ENCODE assay signal across 8 cellular contexts in genomic region chr18:54357082-54357659, GRCh38. TPM values are rescaled to one million over a fixed set of nuclear protein-coding genes. Genes with fewer than 3 reads are reported as not detected.
DNase-seq lines count a peak whose midpoint lies in the region; ATAC-seq and TF ChIP-seq lines count a peak whose summit lies in the region.

No MANE protein-coding gene starts in this region.

- H3K4me1 ChIP-seq in iPS DF 6.9 (ENCODE audit: control insufficient read depth, insufficient read depth, low read length), result no peaks in the 10 kb centered on the region

- POLR2A ChIA-PET in CD4-positive, alpha-beta T cell (lab: Charles Lee), result interaction anchor here (1.0 to 2.3 kb wide), 5 partner anchors 19 to 134 kb away, joined by 3 to 15 read pairs (median 13); partner anchors contain the start of genes MBD2 and POLI

- ATAC-seq in CD4-positive, alpha-beta T cell (ENCODE audit: poor library complexity), result peak; percentile 15
- ATAC-seq in GM19438 (IDR thresholded peaks at IDR 0.05; ENCODE audit: low read depth, unreplicated experiment), result peak; percentile 39
- peak in 1 of 2 donors; percentile 61 for ATAC-seq in activated naive CD4-positive, alpha-beta T cell treated with anti-CD3 and anti-CD28 coated beads, Interleukin-2, amount 50 U/mL, for 72 hours
- peak; percentile 68 for ATAC-seq in stimulated activated effector memory CD8-positive, alpha-beta T cell treated with anti-CD3 and anti-CD28 coated beads, Interleukin-12 subunit alpha, Interleukin-12 subunit beta, amount 100 ng/mL, for 72 hours

- H3K9me3 Mint-ChIP-seq in CD4-positive, alpha-beta T cell, result no peaks in the 10 kb centered on the region
- H3K9me3 Mint-ChIP-seq in activated naive CD4-positive, alpha-beta T cell treated with anti-CD3 and anti-CD28 coated beads, Interleukin-2, amount 50 U/mL, for 72 hours, result peaks cover 0 to 2% of the 10 kb centered on the region in 2 donors
- H3K9me3 Mint-ChIP-seq in stimulated activated effector memory CD8-positive, alpha-beta T cell treated with anti-CD3 and anti-CD28 coated beads, Interleukin-12 subunit alpha, Interleukin-12 subunit beta, amount 100 ng/mL, for 72 hours, result no peaks in the 10 kb centered on the region

- DNase-seq in CD4-positive, alpha-beta T cell, result no peak
- DNase-seq in HT1080 (ENCODE audit: low read depth), result peak; percentile 1
- no peak for DNase-seq in activated naive CD4-positive, alpha-beta T cell treated with anti-CD3 and anti-CD28 coated beads, Interleukin-2, amount 50 U/mL, for 72 hours (ENCODE audit: low spot score in 2 of 2)
- DNase-seq in iPS DF 6.9 (ENCODE audit: low read depth, low spot score), result no peak
- DNase-seq in stimulated activated effector memory CD8-positive, alpha-beta T cell treated with anti-CD3 and anti-CD28 coated beads, Interleukin-12 subunit alpha, Interleukin-12 subunit beta, amount 100 ng/mL, for 72 hours (ENCODE audit: low spot score in 2 of 2), result peak in 1 of 2 donors; percentile 10
- no peak for DNase-seq in NCI-H1436 treated with DMSO at 0.1 percent for 48 hours (lab: John Stamatoyannopoulos, UW)
- DNase-seq in activated CD4-positive, CD25-positive, alpha-beta regulatory T cell (lab: John Stamatoyannopoulos, UW), result no peak

- H3K27ac ChIP-seq in CD4-positive, alpha-beta T cell (ENCODE audit: low read depth, low read length), result no peak overlapping the region
- H3K27ac ChIP-seq in iPS DF 6.9 (ENCODE audit: low read length), result no peak overlapping the region

- no peak for TF ChIP-seq CTCF in CD4-positive, alpha-beta T cell (IDR thresholded peaks at IDR 0.05)

- H3K27me3 ChIP-seq in CD4-positive, alpha-beta T cell (ENCODE audit: control insufficient read depth, insufficient read depth, low read length), result peaks cover 6% of the 10 kb centered on the region
- no peaks in the 10 kb centered on the region for H3K27me3 ChIP-seq in iPS DF 6.9 (ENCODE audit: control insufficient read depth, insufficient read depth, low read length)

- peak overlapping the region; percentile 83 for H3K27ac Mint-ChIP-seq in CD4-positive, alpha-beta T cell
- peak overlapping the region; percentile 96 to 98 for H3K27ac Mint-ChIP-seq in activated naive CD4-positive, alpha-beta T cell treated with anti-CD3 and anti-CD28 coated beads, Interleukin-2, amount 50 U/mL, for 72 hours
- peak overlapping the region; percentile 98 for H3K27ac Mint-ChIP-seq in stimulated activated effector memory CD8-positive, alpha-beta T cell treated with anti-CD3 and anti-CD28 coated beads, Interleukin-12 subunit alpha, Interleukin-12 subunit beta, amount 100 ng/mL, for 72 hours

- peak overlapping the region; percentile 78; the same call in 1 of the 2 replicates for H3K4me3 ChIP-seq in iPS DF 6.9 (ENCODE audit: low read length)

- no peaks in the 10 kb centered on the region for H3K9me3 ChIP-seq in CD4-positive, alpha-beta T cell (ENCODE audit: control insufficient read depth, low read length)
- no peaks in the 10 kb centered on the region for H3K9me3 ChIP-seq in iPS DF 6.9 (ENCODE audit: control insufficient read depth, insufficient read depth, low read length)

- CTCF ChIA-PET in CD4-positive, alpha-beta T cell (lab: Charles Lee), result interaction anchor here (0.6 to 1.9 kb wide), 6 partner anchors 11 to 134 kb away, joined by 3 to 17 read pairs (median 4); no protein-coding TSS in a partner anchor

- H3K36me3 Mint-ChIP-seq in CD4-positive, alpha-beta T cell (ENCODE audit: low read depth), result peaks cover 16% of the 10 kb centered on the region
- H3K36me3 Mint-ChIP-seq in activated naive CD4-positive, alpha-beta T cell treated with anti-CD3 and anti-CD28 coated beads, Interleukin-2, amount 50 U/mL, for 72 hours, result peaks cover 22 to 28% of the 10 kb centered on the region in 2 donors
- H3K36me3 Mint-ChIP-seq in stimulated activated effector memory CD8-positive, alpha-beta T cell treated with anti-CD3 and anti-CD28 coated beads, Interleukin-12 subunit alpha, Interleukin-12 subunit beta, amount 100 ng/mL, for 72 hours, result peaks cover 21% of the 10 kb centered on the region

- intact Hi-C loops in CD4-positive, alpha-beta T cell (cut with DNase I, micrococcal nuclease), result loop anchor here (1.0 to 2.0 kb wide), 2 partner anchors 132 to 134 kb away; partner anchors contain the start of gene MBD2 (in 1 of the 2)

- no CpG with 5 or more reads among the region's 15 CpGs for WGBS in iPS DF 6.9 (ENCODE audit: insufficient coverage, insufficient read length)

- peaks cover 2% of the 10 kb centered on the region for H3K27me3 Mint-ChIP-seq in CD4-positive, alpha-beta T cell

- peak overlapping the region; percentile 98 for H3K4me3 Mint-ChIP-seq in CD4-positive, alpha-beta T cell
- H3K4me3 Mint-ChIP-seq in stimulated activated effector memory CD8-positive, alpha-beta T cell treated with anti-CD3 and anti-CD28 coated beads, Interleukin-12 subunit alpha, Interleukin-12 subunit beta, amount 100 ng/mL, for 72 hours, result peak overlapping the region; percentile 98

- no peaks in the 10 kb centered on the region; the same call in 1 of the 2 replicates for H3K36me3 ChIP-seq in iPS DF 6.9 (ENCODE audit: control insufficient read depth, insufficient read depth, low read length)

- H3K4me1 Mint-ChIP-seq in CD4-positive, alpha-beta T cell (ENCODE audit: low read depth), result peaks cover 23% of the 10 kb centered on the region
- peaks cover 19% of the 10 kb centered on the region for H3K4me1 Mint-ChIP-seq in stimulated activated effector memory CD8-positive, alpha-beta T cell treated with anti-CD3 and anti-CD28 coated beads, Interleukin-12 subunit alpha, Interleukin-12 subunit beta, amount 100 ng/mL, for 72 hours

RNA-seq across cellular contexts. Expression of gene STARD6, which starts 0.5 kb away (rescaled TPM):
- not detected for total RNA-seq in CD4-positive, alpha-beta T cell
- not detected in 2 replicates for total RNA-seq in HT1080 (2014; rRNA removed; shearing (Covaris generic))
- polyA plus RNA-seq in HT1080 (2015; cell fraction: cytosol; rRNA removed), result 0.10 and 0.51 TPM in 2 replicates
- 0.35 TPM in 1 of 2 replicates, not detected in the other for polyA plus RNA-seq in HT1080 (2015; cell fraction: nucleus; rRNA removed)
- not detected for total RNA-seq in activated naive CD4-positive, alpha-beta T cell treated with anti-CD3 and anti-CD28 coated beads, Interleukin-2, amount 50 U/mL, for 72 hours

RNA-seq across cellular contexts. Expression of gene C18orf54, which starts 0.5 kb away (rescaled TPM):
- under 1 TPM; 0.44 to 0.47 TPM for total RNA-seq in CD4-positive, alpha-beta T cell
- 7.7 and 8.2 TPM in 2 replicates for total RNA-seq in HT1080 (2014; rRNA removed; shearing (Covaris generic))
- 7.6 and 10.6 TPM in 2 replicates for polyA plus RNA-seq in HT1080 (2015; cell fraction: cytosol; rRNA removed)
- 14.0 and 15.5 TPM in 2 replicates for polyA plus RNA-seq in HT1080 (2015; cell fraction: nucleus; rRNA removed)
- total RNA-seq in activated naive CD4-positive, alpha-beta T cell treated with anti-CD3 and anti-CD28 coated beads, Interleukin-2, amount 50 U/mL, for 72 hours, result 10 to 100 TPM; 11.3 to 11.7 TPM
